25 cellular contexts compared by ENCODE assay signal in the genomic region with DNA sequence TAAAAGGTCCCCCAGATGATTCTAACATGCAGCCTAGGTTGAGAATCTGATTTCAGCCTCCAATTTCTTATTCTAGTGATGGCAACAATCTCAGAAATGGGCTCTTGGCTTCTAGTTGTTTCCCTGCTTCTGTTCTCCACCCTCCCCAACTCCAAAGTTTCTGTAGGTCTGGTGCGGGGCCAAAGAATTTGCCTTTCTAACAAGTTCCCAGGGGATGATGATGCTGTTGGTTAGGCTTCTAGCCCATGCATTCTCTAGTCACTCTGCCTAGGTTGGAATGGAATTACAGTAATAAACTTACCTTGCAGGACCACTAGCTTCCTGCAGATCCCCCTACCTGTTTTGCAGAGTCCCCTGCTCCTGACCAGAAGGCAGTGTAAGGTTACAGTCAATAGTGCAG.
"Had no signal": no experiment of that assay in that cellular context is flagged by ENCODE, and none has a peak within 500 bp of the region (broad histone marks: within the 10 kb centered on the region; RNA-seq: fewer than 3 reads in every experiment).

No MANE protein-coding gene starts in this region.

- ATAC-seq: activated CD8-positive, alpha-beta memory T cell treated with anti-CD3 and anti-CD28 coated beads, Interleukin-2, amount 10 ng/mL, durations not matched to agents 7 days and 5 days; activated naive CD4-positive, alpha-beta T cell treated with anti-CD3 and anti-CD28 coated beads, Interleukin-2, amount 50 U/mL, for 72 hours; activated naive CD8-positive, alpha-beta T cell treated with anti-CD3 and anti-CD28 coated beads, Interleukin-2, amount 50 U/mL, for 24 hours; SK-N-SH treated with all-trans-retinoic acid at 6 μM for 48 hours had no signal

- DNase-seq: activated B cell treated with CpG ODN at 0.5 μM for 24 hours; activated CD4-positive, alpha-beta T cell treated with anti-CD3 and anti-CD28 coated beads for 1 hour; activated CD4-positive, alpha-beta T cell treated with anti-CD3 and anti-CD28 coated beads, Interleukin-2, amount 10 ng/mL, durations not matched to agents 24 days and 14 days; activated CD4-positive, alpha-beta T cell treated with anti-CD3 and anti-CD28 coated beads, Interleukin-2, amount 50 U/mL, for 48 hours; activated CD8-positive, alpha-beta memory T cell treated with anti-CD3 and anti-CD28 coated beads, Interleukin-2, amount 10 ng/mL, durations not matched to agents 7 days and 5 days; activated effector memory CD4-positive, alpha-beta T cell treated with anti-CD3 and anti-CD28 coated beads, Interleukin-2, amount 50 U/mL, for 16 hours; activated naive CD4-positive, alpha-beta T cell treated with Interleukin-2 at 50 U/mL for 16 hours; activated naive CD8-positive, alpha-beta T cell treated with anti-CD3 and anti-CD28 coated beads, Interleukin-2, amount 50 U/mL, for 24 hours; activated T-cell treated with anti-CD3 and anti-CD28 coated beads, Interleukin-2, amount 50 U/mL, for 24 hours; amniotic stem cell; cerebellar nuclear complex; Kasumi-1; KBM-7; NCI-H1092; NCI-H1436; NCI-H187; NCI-H2081; NCI-H446; NCI-H524; Peyer's patch; Right ventricle myocardium superior; SW 1271; T-helper 9 cell had no signal
